In the genomic region with DNA sequence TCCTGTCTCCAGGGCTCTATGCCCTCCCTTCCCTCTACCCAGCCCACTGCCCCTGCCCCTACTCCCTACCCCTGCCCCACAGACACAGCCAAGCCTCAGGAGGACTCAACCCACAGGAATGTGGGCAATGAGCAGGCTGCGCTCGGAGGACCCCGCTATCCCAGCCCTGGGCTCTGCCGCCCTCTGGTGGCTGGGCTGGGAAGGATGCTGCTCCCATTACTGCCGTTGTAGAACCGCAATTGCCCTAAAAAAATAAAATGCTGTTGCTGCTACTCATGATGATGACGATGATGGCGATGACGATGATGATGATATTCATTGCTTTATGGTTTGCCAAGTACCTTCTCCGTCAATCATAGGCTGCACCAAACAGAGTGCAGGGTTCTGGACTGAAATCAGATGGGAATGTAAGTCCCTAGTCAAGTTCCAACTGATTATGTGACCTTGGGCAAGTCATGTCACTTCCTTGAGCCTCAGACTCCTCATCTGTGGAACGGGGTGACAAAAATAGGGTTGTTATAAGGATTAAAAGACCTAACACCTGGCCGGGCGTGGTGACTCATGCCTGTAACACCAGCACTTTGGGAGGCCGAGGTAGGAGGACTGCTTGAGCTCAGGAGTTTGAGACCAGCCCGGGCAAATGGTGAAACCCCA, we compare ENCODE assay signal across 8 cellular contexts. TPM values are rescaled to one million over a fixed set of nuclear protein-coding genes. Genes with fewer than 3 reads are reported as not detected.
DNase-seq lines count a peak whose midpoint lies in the region; TF ChIP-seq lines count a peak whose summit lies in the region.

No MANE protein-coding gene starts in this region.

- H3K14ac ChIP-seq in neuronal stem cell (ENCODE audit: low read length) = no peak overlapping the region

- H2BK15ac ChIP-seq in neuronal stem cell (ENCODE audit: low read length) = no peak overlapping the region

- H3K4me3 ChIP-seq in fibroblast of mammary gland (ENCODE audit: control insufficient read depth, low read depth, low read length) (no peak overlapping the region), neuronal stem cell (ENCODE audit: low read length in 2 of 2) (no peak overlapping the region), suprapubic skin (no peak overlapping the region)

- H3K27ac ChIP-seq in neuronal stem cell (replicated peaks; ENCODE audit: low read length) (no peak overlapping the region), suprapubic skin (no peak overlapping the region)

- H3K27me3 ChIP-seq in neuronal stem cell (ENCODE audit: control insufficient read depth in 3 of 3, insufficient read depth in 3 of 3, low read depth in 1 of 3, low read length in 3 of 3) (peaks cover 0 to 16% (median 0%) of the 10 kb centered on the region in 3 experiments), suprapubic skin (no peaks in the 10 kb centered on the region)

- no peaks in the 10 kb centered on the region for H3K79me1 ChIP-seq in neuronal stem cell (ENCODE audit: low read depth, low read length)

- peak; percentile 36 for DNase-seq in COR-L47 (lab: John Stamatoyannopoulos, UW)
- DNase-seq in HPDE6-E6E7 (ENCODE audit: extremely low spot score) = peak; percentile 75
- DNase-seq in RKO (ENCODE audit: low spot score) = peak; percentile 90
- peak; percentile 62 to 63 for DNase-seq in activated T-helper 1 cell treated with anti-CD3 and anti-CD28 coated beads, Interleukin-2, amount 50 U/mL, for 16 hours (ENCODE audit: low read depth in 1 of 2, low spot score in 1 of 2)
- DNase-seq in fibroblast of mammary gland (ENCODE audit: low read depth) = peak; percentile 90
- DNase-seq in neuronal stem cell (ENCODE audit: low spot score) = no peak
- no peak for DNase-seq in suprapubic skin (ENCODE audit: low spot score in 2 of 2)
- DNase-seq in NCI-H524 treated with DMSO at 0.1 percent for 48 hours (lab: John Stamatoyannopoulos, UW) = no peak

- H3K18ac ChIP-seq in neuronal stem cell (ENCODE audit: low read length) = no peak overlapping the region

- H3K9ac ChIP-seq in neuronal stem cell (ENCODE audit: low read depth, low read length, poor library complexity) = no peak overlapping the region

- H3K9me3 ChIP-seq in neuronal stem cell (replicated peaks in 1 of 2; ENCODE audit: control insufficient read depth in 2 of 2, insufficient read depth in 1 of 2, low read depth in 1 of 2, low read length in 2 of 2) (no peaks in the 10 kb centered on the region), suprapubic skin (no peaks in the 10 kb centered on the region)

- no peak for TF ChIP-seq EP300 in suprapubic skin (IDR thresholded peaks at IDR 0.05)

- no peak overlapping the region for H4K91ac ChIP-seq in neuronal stem cell (ENCODE audit: low read depth, low read length, poor library complexity)

- H3K36me3 ChIP-seq in neuronal stem cell (replicated peaks in 1 of 2; ENCODE audit: control insufficient read depth in 2 of 2, insufficient read depth in 2 of 2, low read length in 2 of 2) (no peaks in the 10 kb centered on the region), suprapubic skin (no peaks in the 10 kb centered on the region)

- no peak overlapping the region for H3K23ac ChIP-seq in neuronal stem cell (ENCODE audit: low read depth, low read length, poor library complexity)

- peak; percentile 95 for TF ChIP-seq CTCF in fibroblast of mammary gland (conservative IDR thresholded peaks at IDR 0.05; ENCODE audit: control insufficient read depth, insufficient read depth, low read depth, low read length)
- TF ChIP-seq CTCF in suprapubic skin (IDR thresholded peaks at IDR 0.05) = peak; percentile 92 to 95

- no CpG with 5 or more reads among the region's 15 CpGs for WGBS in neuronal stem cell (ENCODE audit: extremely low coverage in 2 of 2, insufficient read length in 2 of 2, insufficient replicate concordance in 1 of 2), 2 donors
- WGBS in suprapubic skin = 20% methylated on average over 14 of the region's 15 CpGs

- no peak overlapping the region for H2BK5ac ChIP-seq in neuronal stem cell (ENCODE audit: low read length)

- TF ChIP-seq POLR2A in suprapubic skin (IDR thresholded peaks at IDR 0.05) = no peak

- no peak overlapping the region for H2BK120ac ChIP-seq in neuronal stem cell (ENCODE audit: low read depth, low read length)

- no peak overlapping the region for H3K4ac ChIP-seq in neuronal stem cell (ENCODE audit: low read length)

- no peak overlapping the region for H2BK12ac ChIP-seq in neuronal stem cell (ENCODE audit: low read length)

- no peak overlapping the region for H3K4me2 ChIP-seq in neuronal stem cell (ENCODE audit: insufficient read depth, low read length, poor library complexity, severe bottlenecking)

- no peak overlapping the region for H2AK5ac ChIP-seq in neuronal stem cell (ENCODE audit: low read depth, low read length)

- no peak overlapping the region for H4K8ac ChIP-seq in neuronal stem cell (ENCODE audit: low read depth, low read length)

- H3K4me1 ChIP-seq in neuronal stem cell (ENCODE audit: control insufficient read depth in 2 of 2, insufficient read depth in 1 of 2, low read depth in 1 of 2, low read length in 2 of 2) (peaks cover 2 to 8% of the 10 kb centered on the region in 2 donors), suprapubic skin (peaks cover 68% of the 10 kb centered on the region)

- peak overlapping the region; percentile 53 for H2AFZ ChIP-seq in neuronal stem cell (ENCODE audit: low read length)

RNA-seq across cellular contexts. Expression of gene ARHGEF19, which starts 24.6 kb away (rescaled TPM):
- 14.7 TPM for polyA plus RNA-seq in neuronal stem cell (2013, experiment 1 of 2)
- 14.8 TPM for polyA plus RNA-seq in neuronal stem cell (2013, experiment 2 of 2)
- total RNA-seq in suprapubic skin = 10 to 100 TPM; 33.0 to 83.8 (median 45.7) TPM

RNA-seq across cellular contexts. Expression of gene EPHA2, which starts 32.0 kb away (rescaled TPM):
- 74.6 TPM for polyA plus RNA-seq in neuronal stem cell (2013, experiment 1 of 2)
- polyA plus RNA-seq in neuronal stem cell (2013, experiment 2 of 2) = 73.7 TPM
- 100 to 1,000 TPM in 3 of 4 donors, 10 to 100 TPM in 1; 59.0 to 145 (median 104) TPM for total RNA-seq in suprapubic skin

RNA-seq across cellular contexts. Expression of gene CPLANE2, which starts 49.1 kb away (rescaled TPM):
- 4.3 TPM for polyA plus RNA-seq in neuronal stem cell (2013, experiment 1 of 2)
- 5.2 TPM for polyA plus RNA-seq in neuronal stem cell (2013, experiment 2 of 2)
- 10 to 100 TPM in 2 of 4 donors, 1 to 10 TPM in 2; 5.2 to 20.4 (median 12.7) TPM for total RNA-seq in suprapubic skin

Comparison
In these comparisons a context has a peak if more than half of its experiments do, and no peak if none do; other contexts are left out.
1. DNase-seq: peak in COR-L47 (single experiment), HPDE6-E6E7 (single experiment), RKO (single experiment), activated T-helper 1 cell treated with anti-CD3 and anti-CD28 coated beads, Interleukin-2, amount 50 U/mL, for 16 hours (2 of 2) and fibroblast of mammary gland (single experiment); none in neuronal stem cell (single experiment), suprapubic skin (0 of 2) and NCI-H524 treated with DMSO at 0.1 percent for 48 hours (single experiment).